ENCODE assay signal across 16 cellular contexts in genomic region chr4:3389879-3390840, GRCh38. TPM values are rescaled to one million over a fixed set of nuclear protein-coding genes. Genes with fewer than 3 reads are reported as not detected.
DNase-seq lines count a peak whose midpoint lies in the region; ATAC-seq and TF ChIP-seq lines count a peak whose summit lies in the region.
"Had no signal": no experiment of that assay in that cellular context is flagged by ENCODE, and none has a peak within 500 bp of the region (broad histone marks: within the 10 kb centered on the region; RNA-seq: fewer than 3 reads in every experiment).

No MANE protein-coding gene starts in this region.

- H3K79me2 ChIP-seq in neural progenitor cell (ENCODE audit: low read depth) = no peaks in the 10 kb centered on the region

- H3F3A ChIP-seq in neural progenitor cell (ENCODE audit: low read depth) = peaks cover 11% of the 10 kb centered on the region

- H3K27ac Mint-ChIP-seq in neural progenitor cell = peak overlapping the region; percentile 72
- H3K27ac Mint-ChIP-seq: activated CD8-positive, alpha-beta T cell treated with anti-CD3 and anti-CD28 coated beads for 36 hours had no signal

- H3K4me2 ChIP-seq in neural progenitor cell = peak overlapping the region; percentile 59

- H3K27me3 ChIP-seq in esophagus squamous epithelium (no peaks in the 10 kb centered on the region), neural progenitor cell (no peaks in the 10 kb centered on the region)

- peaks cover 21 to 76% (median 52%) of the 10 kb centered on the region in 3 donors for H3K4me1 ChIP-seq in esophagus squamous epithelium
- H3K4me1 ChIP-seq in neural progenitor cell = peaks cover 66% of the 10 kb centered on the region
- H3K4me1 ChIP-seq: Caco-2 had no signal

- peaks cover 2% of the 10 kb centered on the region for H3K36me3 Mint-ChIP-seq in neural progenitor cell

- H3K9me3 Mint-ChIP-seq in neural progenitor cell = no peaks in the 10 kb centered on the region
- H3K9me3 Mint-ChIP-seq: activated CD8-positive, alpha-beta T cell treated with anti-CD3 and anti-CD28 coated beads for 36 hours; IgD-negative memory B cell had no signal

- H3K9ac ChIP-seq in neural progenitor cell = no peak overlapping the region

- WGBS in esophagus squamous epithelium, 2 donors = 58 to 64% methylated on average over 15 to 19 of the region's 36 CpGs

- H3K9me3 ChIP-seq in esophagus squamous epithelium = no peaks in the 10 kb centered on the region
- no peaks in the 10 kb centered on the region for H3K9me3 ChIP-seq in neural progenitor cell (ENCODE audit: low read depth)
- H3K9me3 ChIP-seq: Caco-2 had no signal

- peaks cover 9% of the 10 kb centered on the region for H3K27me3 Mint-ChIP-seq in neural progenitor cell (ENCODE audit: insufficient read depth, low read depth)

- DNase-seq in Right ventricle myocardium inferior (ENCODE audit: missing footprints) (peak; percentile 59), left ventricle myocardium superior (no peak), esophagus squamous epithelium (lab: John Stamatoyannopoulos, UW) (no peak), neural progenitor cell (ENCODE audit: low spot score) (peak; percentile 67), C1 segment of cervical spinal cord (lab: John Stamatoyannopoulos, UW) (no peak), DMS53 treated with DMSO at 0.1 percent for 48 hours (lab: John Stamatoyannopoulos, UW; ENCODE audit: unreplicated experiment) (no peak)
- DNase-seq in stimulated activated CD4-positive, alpha-beta T cell treated with anti-CD3 and anti-CD28 coated beads, Interleukin-4, amount 100 ng/mL, for 4 hours = no peak
- DNase-seq: activated CD8-positive, alpha-beta T cell treated with anti-CD3 and anti-CD28 coated beads for 36 hours; activated gamma-delta T cell treated with Interleukin-2 at 50 U/mL for 16 hours; Caco-2; NCI-H1092 treated with DMSO at 0.1 percent for 48 hours had no signal

- H3K4me3 ChIP-seq in esophagus squamous epithelium (peak overlapping the region in 3 of 4 donors; percentile 56 to 65 (median 57)), neural progenitor cell (no peak overlapping the region)

- peaks cover 62% of the 10 kb centered on the region for H3K4me1 Mint-ChIP-seq in neural progenitor cell

- no peak for ATAC-seq in Right ventricle myocardium inferior
- no peak for ATAC-seq in left ventricle myocardium superior
- no peak for ATAC-seq in GM19395 (IDR thresholded peaks at IDR 0.05; ENCODE audit: unreplicated experiment)
- ATAC-seq: activated CD8-positive, alpha-beta T cell treated with anti-CD3 and anti-CD28 coated beads for 36 hours; Panc1; sciatic nerve had no signal

- TF ChIP-seq CTCF in esophagus squamous epithelium (IDR thresholded peaks at IDR 0.05) = peak in 1 of 6 experiments; percentile 5
- TF ChIP-seq CTCF in neural progenitor cell (IDR thresholded peaks at IDR 0.05) = no peak

- H3K27ac ChIP-seq in esophagus squamous epithelium (peak overlapping the region; percentile 89 to 99 (median 98)), neural progenitor cell (no peak overlapping the region)

- H4K20me1 ChIP-seq in neural progenitor cell (ENCODE audit: low read depth) = peaks cover 56% of the 10 kb centered on the region

- TF ChIP-seq POLR2A in esophagus squamous epithelium (IDR thresholded peaks at IDR 0.05) = peak in 1 of 4 donors; percentile 39

- H3K4me3 Mint-ChIP-seq in neural progenitor cell = peak overlapping the region; percentile 52
- H3K4me3 Mint-ChIP-seq: activated CD8-positive, alpha-beta T cell treated with anti-CD3 and anti-CD28 coated beads for 36 hours had no signal

- H2AFZ ChIP-seq in neural progenitor cell (replicated peaks) = no peak overlapping the region

- H3K36me3 ChIP-seq in esophagus squamous epithelium (peaks cover 0 to 21% (median 0%) of the 10 kb centered on the region in 3 donors), neural progenitor cell (no peaks in the 10 kb centered on the region)

- intact Hi-C loops in Right ventricle myocardium inferior (cut with DNase I) (no loop called here), left ventricle myocardium superior (cut with micrococcal nuclease) (no loop called here), esophagus squamous epithelium (cut with DNase I) (no loop called here)

RNA-seq across cellular contexts. Expression of gene HGFAC, which starts 51.6 kb away (rescaled TPM):
- total RNA-seq in Right ventricle myocardium inferior (1.5 TPM), left ventricle myocardium superior (0.67 TPM), esophagus squamous epithelium (under 1 TPM in 1 of 4 donors, not detected in 3; 0.38 TPM), neural progenitor cell (ENCODE audit: low replicate concordance) (not detected in 2 replicates)
- total RNA-seq: activated CD8-positive, alpha-beta T cell treated with anti-CD3 and anti-CD28 coated beads for 36 hours; sciatic nerve; T-helper 2 cell treated with Interferon-gamma antibody and Interleukin-4, amounts not matched to agents 100 ng/mL and 5 ng/mL, for 36 hours had no signal

Comparison
In these comparisons a context has a peak if more than half of its experiments do, and no peak if none do; other contexts are left out.
1. DNase-seq: peak in Right ventricle myocardium inferior (single experiment) and neural progenitor cell (single experiment); none in left ventricle myocardium superior (single experiment), esophagus squamous epithelium (single experiment), C1 segment of cervical spinal cord (0 of 14), stimulated activated CD4-positive, alpha-beta T cell treated with anti-CD3 and anti-CD28 coated beads, Interleukin-4, amount 100 ng/mL, for 4 hours (0 of 2) and DMS53 treated with DMSO at 0.1 percent for 48 hours (single experiment).